ENCODE assay signal across 24 cellular contexts in the genomic region with DNA sequence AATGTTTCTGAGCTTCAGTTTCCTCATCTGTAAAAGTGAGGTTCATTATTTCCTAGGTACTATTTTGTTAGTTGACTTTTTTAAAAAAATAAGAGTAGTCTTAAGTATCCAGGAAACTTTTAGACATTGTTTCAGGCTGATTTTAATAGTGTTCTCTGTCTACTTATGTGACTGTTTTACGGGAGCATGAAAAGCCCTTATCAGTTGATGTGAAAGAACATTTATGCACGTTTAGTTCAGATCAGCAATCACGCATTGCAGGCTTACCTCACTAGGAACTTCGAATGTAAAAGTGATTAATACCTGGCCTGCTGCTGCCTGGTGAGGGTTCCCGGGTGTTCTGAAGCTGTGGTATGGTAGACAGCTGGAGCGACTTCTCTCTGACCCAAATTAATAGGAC. TPM values are rescaled to one million over a fixed set of nuclear protein-coding genes. Genes with fewer than 3 reads are reported as not detected.
DNase-seq lines count a peak whose midpoint lies in the region; ATAC-seq and TF ChIP-seq lines count a peak whose summit lies in the region.
"Had no signal": no experiment of that assay in that cellular context is flagged by ENCODE, and none has a peak within 500 bp of the region (broad histone marks: within the 10 kb centered on the region; RNA-seq: fewer than 3 reads in every experiment).

No MANE protein-coding gene starts in this region.

- H3K4me1 Mint-ChIP-seq in CD8-positive, alpha-beta memory T cell, result peaks cover 0 to 63% (median 7%) of the 10 kb centered on the region in 3 donors
- H3K4me1 Mint-ChIP-seq in activated B cell treated with CpG ODN at 0.5 μM for 24 hours (peaks cover under 1% of the 10 kb centered on the region), glutamatergic neuron (ENCODE audit: low read depth, unreplicated experiment) (peaks cover 29% of the 10 kb centered on the region)
- peaks cover 45% of the 10 kb centered on the region for H3K4me1 Mint-ChIP-seq in activated naive CD4-positive, alpha-beta T cell treated with anti-CD3 and anti-CD28 coated beads, Interleukin-2, amount 10 ng/mL, durations not matched to agents 7 days and 5 days

- no peaks in the 10 kb centered on the region for H3K36me3 ChIP-seq in CD8-positive, alpha-beta memory T cell (ENCODE audit: insufficient read depth, low read length)
- no peaks in the 10 kb centered on the region for H3K36me3 ChIP-seq in thoracic aorta
- H3K36me3 ChIP-seq: HAP-1 had no signal

- H3K27me3 Mint-ChIP-seq in CD8-positive, alpha-beta memory T cell, result no peaks in the 10 kb centered on the region
- H3K27me3 Mint-ChIP-seq in activated B cell treated with CpG ODN at 0.5 μM for 24 hours (no peaks in the 10 kb centered on the region), glutamatergic neuron (ENCODE audit: unreplicated experiment) (peaks cover 2% of the 10 kb centered on the region)
- H3K27me3 Mint-ChIP-seq in activated naive CD4-positive, alpha-beta T cell treated with anti-CD3 and anti-CD28 coated beads, Interleukin-2, amount 10 ng/mL, durations not matched to agents 7 days and 5 days, result no peaks in the 10 kb centered on the region

- H3K36me3 Mint-ChIP-seq in CD8-positive, alpha-beta memory T cell, result peaks cover 0 to 20% (median 9%) of the 10 kb centered on the region in 3 donors
- H3K36me3 Mint-ChIP-seq in activated B cell treated with CpG ODN at 0.5 μM for 24 hours (ENCODE audit: low read depth) (peaks cover 41% of the 10 kb centered on the region), glutamatergic neuron (ENCODE audit: unreplicated experiment) (no peaks in the 10 kb centered on the region)
- H3K36me3 Mint-ChIP-seq in activated naive CD4-positive, alpha-beta T cell treated with anti-CD3 and anti-CD28 coated beads, Interleukin-2, amount 10 ng/mL, durations not matched to agents 7 days and 5 days, result peaks cover 42% of the 10 kb centered on the region

- H3K4me1 ChIP-seq in CD8-positive, alpha-beta memory T cell (ENCODE audit: insufficient read depth, low read length), result peaks cover 65% of the 10 kb centered on the region
- H3K4me1 ChIP-seq in thoracic aorta (ENCODE audit: control insufficient read depth in 1 of 2, low read depth in 2 of 2), result peaks cover 43 to 86% of the 10 kb centered on the region in 2 donors

- H3K27me3 ChIP-seq in CD8-positive, alpha-beta memory T cell (ENCODE audit: insufficient read depth, low read length, poor library complexity, severe bottlenecking), result no peaks in the 10 kb centered on the region
- H3K27me3 ChIP-seq in thoracic aorta (replicated peaks; ENCODE audit: insufficient read depth), result no peaks in the 10 kb centered on the region
- H3K27me3 ChIP-seq: MG63 had no signal

- DNase-seq in CD8-positive, alpha-beta memory T cell, result no peak
- DNase-seq in activated B cell treated with CpG ODN at 0.5 μM for 24 hours (no peak), glutamatergic neuron (no peak), thoracic aorta (ENCODE audit: low spot score) (no peak), middle frontal gyrus (ENCODE audit: extremely low spot score, low spot score) (no peak), NOMO-1 treated with dmso at 0.1 percent for 144 hours (lab: John Stamatoyannopoulos, UW; ENCODE audit: unreplicated experiment) (no peak)
- DNase-seq in activated naive CD4-positive, alpha-beta T cell treated with anti-CD3 and anti-CD28 coated beads, Interleukin-2, amount 10 ng/mL, durations not matched to agents 7 days and 5 days, result no peak
- DNase-seq in NK-92 treated with Interleukin-12 subunit alpha and Interleukin-12 subunit beta, amount 100 ng/mL, for 24 hours (lab: John Stamatoyannopoulos, UW), result no peak
- DNase-seq: DMS153, GDM1, GM23248, Karpas-422, MG63, NCI-H1048, NCI-H146, NCI-H2081 treated with DMSO at 0.1 percent for 48 hours, NCI-H510A treated with DMSO at 0.1 percent for 48 hours, NCI-H774, PC-9, SIG-M5 had no signal

- POLR2A ChIA-PET in CD8-positive, alpha-beta memory T cell (lab: Charles Lee), result no interaction called here
- POLR2A ChIA-PET in activated B cell treated with CpG ODN at 0.5 μM for 24 hours (lab: Charles Lee), result no interaction called here

- H3K9me3 Mint-ChIP-seq in CD8-positive, alpha-beta memory T cell, result no peaks in the 10 kb centered on the region
- H3K9me3 Mint-ChIP-seq in activated B cell treated with CpG ODN at 0.5 μM for 24 hours, result no peaks in the 10 kb centered on the region
- H3K9me3 Mint-ChIP-seq in glutamatergic neuron (ENCODE audit: unreplicated experiment), result peaks cover 2% of the 10 kb centered on the region
- no peaks in the 10 kb centered on the region for H3K9me3 Mint-ChIP-seq in activated naive CD4-positive, alpha-beta T cell treated with anti-CD3 and anti-CD28 coated beads, Interleukin-2, amount 10 ng/mL, durations not matched to agents 7 days and 5 days

- H3K4me3 Mint-ChIP-seq in CD8-positive, alpha-beta memory T cell, result peak overlapping the region in 4 of 7 donors; percentile 19 to 48 (median 34)
- H3K4me3 Mint-ChIP-seq in activated B cell treated with CpG ODN at 0.5 μM for 24 hours (peak overlapping the region; percentile 13), glutamatergic neuron (ENCODE audit: unreplicated experiment) (peak overlapping the region; percentile 68)
- no peak overlapping the region for H3K4me3 Mint-ChIP-seq in activated naive CD4-positive, alpha-beta T cell treated with anti-CD3 and anti-CD28 coated beads, Interleukin-2, amount 10 ng/mL, durations not matched to agents 7 days and 5 days

- no peak for TF ChIP-seq CTCF in activated B cell treated with CpG ODN at 0.5 μM for 24 hours (IDR thresholded peaks at IDR 0.05)
- TF ChIP-seq CTCF in glutamatergic neuron (IDR thresholded peaks at IDR 0.05; ENCODE audit: partially characterized antibody, unreplicated experiment), result no peak
- no peak for TF ChIP-seq CTCF in thoracic aorta (IDR thresholded peaks at IDR 0.05)

- H3K4me3 ChIP-seq in CD8-positive, alpha-beta memory T cell (ENCODE audit: low read length), result no peak overlapping the region
- peak overlapping the region; percentile 91 for H3K4me3 ChIP-seq in thoracic aorta
- H3K4me3 ChIP-seq: GM23248, HAP-1, MG63, PC-9 had no signal

- intact Hi-C loops in activated B cell treated with CpG ODN at 0.5 μM for 24 hours (cut with micrococcal nuclease), result loop anchor here (2.0 kb wide), 1 partner anchor 15 kb away; no protein-coding TSS in a partner anchor

- H3K27ac ChIP-seq in CD8-positive, alpha-beta memory T cell (ENCODE audit: low read depth, low read length), result no peak overlapping the region
- H3K27ac ChIP-seq in thoracic aorta, result peak overlapping the region; percentile 94 to 95
- H3K27ac ChIP-seq: C4-2B, HL-60, PC-9, RWPE1 had no signal

- no peaks in the 10 kb centered on the region for H3K9me3 ChIP-seq in CD8-positive, alpha-beta memory T cell (ENCODE audit: low read length)
- H3K9me3 ChIP-seq in thoracic aorta, result no peaks in the 10 kb centered on the region
- H3K9me3 ChIP-seq: HAP-1, MG63 had no signal

- ATAC-seq in activated B cell treated with CpG ODN at 0.5 μM for 24 hours (ENCODE audit: low read depth), result no peak
- ATAC-seq in thoracic aorta (ENCODE audit: insufficient number of reproducible peaks, low FRiP score, low read depth), result no peak

- CTCF ChIA-PET in CD8-positive, alpha-beta memory T cell (lab: Charles Lee), result interaction anchor here (0.9 to 2.9 kb wide), 4 partner anchors 9 to 342 kb away, joined by 3 to 11 read pairs (median 4); no protein-coding TSS in a partner anchor
- CTCF ChIA-PET in activated B cell treated with CpG ODN at 0.5 μM for 24 hours (lab: Charles Lee), result interaction anchor here (0.6 kb wide), 1 partner anchor 319 kb away, joined by 3 read pairs; no protein-coding TSS in a partner anchor
- CTCF ChIA-PET in activated naive CD4-positive, alpha-beta T cell treated with anti-CD3 and anti-CD28 coated beads, Interleukin-2, amount 10 ng/mL, durations not matched to agents 7 days and 5 days (lab: Charles Lee), result interaction anchor here (1.5 kb wide), 1 partner anchor 324 kb away, joined by 3 read pairs; no protein-coding TSS in a partner anchor

- no peak overlapping the region for H3K27ac Mint-ChIP-seq in CD8-positive, alpha-beta memory T cell
- H3K27ac Mint-ChIP-seq in activated B cell treated with CpG ODN at 0.5 μM for 24 hours (no peak overlapping the region), glutamatergic neuron (ENCODE audit: unreplicated experiment) (no peak overlapping the region)
- H3K27ac Mint-ChIP-seq in activated naive CD4-positive, alpha-beta T cell treated with anti-CD3 and anti-CD28 coated beads, Interleukin-2, amount 10 ng/mL, durations not matched to agents 7 days and 5 days, result no peak overlapping the region

RNA-seq across cellular contexts. Expression of gene SNX18, which starts 8.1 kb away (rescaled TPM):
- total RNA-seq in CD8-positive, alpha-beta memory T cell, result 10 to 100 TPM; 21.5 to 23.9 TPM
- polyA plus RNA-seq in CD8-positive, alpha-beta memory T cell, result 3.8 TPM
- total RNA-seq in activated B cell treated with CpG ODN at 0.5 μM for 24 hours (59.2 and 63.4 TPM in 2 replicates), glutamatergic neuron (ENCODE audit: unreplicated experiment) (95.0 TPM), thoracic aorta (100 to 1,000 TPM; 174 to 269 TPM)
